ENCODE assay signal across 25 cellular contexts in genomic region chr10:126536656-126537055, GRCh38.
"Had no signal": no experiment of that assay in that cellular context is flagged by ENCODE, and none has a peak within 500 bp of the region (broad histone marks: within the 10 kb centered on the region; RNA-seq: fewer than 3 reads in every experiment).

No MANE protein-coding gene starts in this region.

- H3K9me3 Mint-ChIP-seq: natural killer cell treated with Interleukin-12 subunit alpha and Interleukin-12 subunit beta and Interleukin-15 and Interleukin-18, amount 100 ng/mL, for 72 hours; stimulated activated naive CD8-positive, alpha-beta T cell treated with anti-CD3 and anti-CD28 coated beads, Interleukin-15, Interleukin-2, amounts not matched to agents 100 ng/mL and 50 ng/mL, for 24 hours had no signal

- ATAC-seq: mucosa of descending colon; naive thymus-derived CD4-positive, alpha-beta T cell; right cardiac atrium; sciatic nerve; stimulated activated naive B cell treated with anti-CD40 and anti-IgM and Interleukin-4, amounts not matched to agents 10 μg/mL and 1 μg/mL and 100 μg/mL, for 72 hours had no signal

- H3K79me2 ChIP-seq: hepatocyte had no signal

- H3K27ac ChIP-seq: hepatocyte, left ventricle myocardium inferior, ovary, prostate gland, skin epidermis, testis, thyroid gland, transverse colon, upper lobe of left lung had no signal

- H3K27ac Mint-ChIP-seq: naive thymus-derived CD4-positive, alpha-beta T cell; natural killer cell treated with Interleukin-12 subunit alpha and Interleukin-12 subunit beta and Interleukin-15 and Interleukin-18, amount 100 ng/mL, for 72 hours; stimulated activated naive B cell treated with anti-CD40 and anti-IgM and Interleukin-4, amounts not matched to agents 10 μg/mL and 1 μg/mL and 100 μg/mL, for 72 hours; stimulated activated naive CD8-positive, alpha-beta T cell treated with anti-CD3 and anti-CD28 coated beads, Interleukin-15, Interleukin-2, amounts not matched to agents 100 ng/mL and 50 ng/mL, for 24 hours had no signal

- H3K36me3 ChIP-seq: left ventricle myocardium inferior, ovary, prostate gland, thyroid gland, transverse colon, upper lobe of left lung had no signal

- H3K4me2 ChIP-seq: hepatocyte had no signal

- H3K27me3 ChIP-seq: hepatocyte, ovary, testis, thyroid gland, transverse colon, upper lobe of left lung had no signal

- H3K4me3 ChIP-seq: hepatocyte, left ventricle myocardium inferior, lung, mucosa of descending colon, ovary, prostate gland, skin epidermis, testis, thyroid gland, transverse colon, upper lobe of left lung had no signal

- H3K36me3 Mint-ChIP-seq: naive thymus-derived CD4-positive, alpha-beta T cell; natural killer cell treated with Interleukin-12 subunit alpha and Interleukin-12 subunit beta and Interleukin-15 and Interleukin-18, amount 100 ng/mL, for 72 hours; stimulated activated naive B cell treated with anti-CD40 and anti-IgM and Interleukin-4, amounts not matched to agents 10 μg/mL and 1 μg/mL and 100 μg/mL, for 72 hours had no signal

- H3K9me3 ChIP-seq: left ventricle myocardium inferior, mucosa of descending colon, ovary, prostate gland, testis, thyroid gland, transverse colon, upper lobe of left lung had no signal

- H3K4me1 ChIP-seq: left ventricle myocardium inferior, prostate gland, testis, thyroid gland, transverse colon had no signal

- H3K4me1 Mint-ChIP-seq: naive thymus-derived CD4-positive, alpha-beta T cell; stimulated activated naive B cell treated with anti-CD40 and anti-IgM and Interleukin-4, amounts not matched to agents 10 μg/mL and 1 μg/mL and 100 μg/mL, for 72 hours had no signal

- H3K4me3 Mint-ChIP-seq: naive thymus-derived CD4-positive, alpha-beta T cell; natural killer cell treated with Interleukin-12 subunit alpha and Interleukin-12 subunit beta and Interleukin-15 and Interleukin-18, amount 100 ng/mL, for 72 hours; stimulated activated naive B cell treated with anti-CD40 and anti-IgM and Interleukin-4, amounts not matched to agents 10 μg/mL and 1 μg/mL and 100 μg/mL, for 72 hours; stimulated activated naive CD8-positive, alpha-beta T cell treated with anti-CD3 and anti-CD28 coated beads, Interleukin-15, Interleukin-2, amounts not matched to agents 100 ng/mL and 50 ng/mL, for 24 hours had no signal

- DNase-seq: left ventricle myocardium inferior; midbrain; mucosa of descending colon; naive thymus-derived CD4-positive, alpha-beta T cell; ovary; posterior cingulate gyrus; retina; right cardiac atrium; stimulated activated CD4-positive, alpha-beta T cell treated with anti-CD3 and anti-CD28 coated beads, Interleukin-12 subunit alpha, Interleukin-12 subunit beta, amount 100 ng/mL, for 4 hours; stimulated activated CD4-positive, alpha-beta T cell treated with anti-CD3 and anti-CD28 coated beads, Interleukin-15, amount 100 ng/mL, for 24 hours; stimulated activated CD4-positive, alpha-beta T cell treated with anti-CD3 and anti-CD28 coated beads, Interleukin-2, amount 100 ng/mL, for 24 hours; stimulated activated CD4-positive, alpha-beta T cell treated with anti-CD3 and anti-CD28 coated beads, Interleukin-4, amount 100 ng/mL, for 1 hour; stimulated activated naive B cell treated with anti-CD40 and anti-IgM and Interleukin-4, amounts not matched to agents 10 μg/mL and 1 μg/mL and 100 μg/mL, for 72 hours; substantia nigra; thyroid gland; transverse colon had no signal

- H3K27me3 Mint-ChIP-seq: stimulated activated naive B cell treated with anti-CD40 and anti-IgM and Interleukin-4, amounts not matched to agents 10 μg/mL and 1 μg/mL and 100 μg/mL, for 72 hours; stimulated activated naive CD8-positive, alpha-beta T cell treated with anti-CD3 and anti-CD28 coated beads, Interleukin-15, Interleukin-2, amounts not matched to agents 100 ng/mL and 50 ng/mL, for 24 hours had no signal
